8 cellular contexts compared by ENCODE assay signal in genomic region chr10:104339469-104340098, GRCh38. TPM values are rescaled to one million over a fixed set of nuclear protein-coding genes. Genes with fewer than 3 reads are reported as not detected.
DNase-seq lines count a peak whose midpoint lies in the region; ATAC-seq and FAIRE-seq lines count a peak whose summit lies in the region.

No MANE protein-coding gene starts in this region.

- H3K4me1 ChIP-seq in small intestine (ENCODE audit: control insufficient read depth in 2 of 2, insufficient read depth in 1 of 2, low read depth in 1 of 2, low read length in 1 of 2), result peaks cover 2 to 8% of the 10 kb centered on the region in 2 donors

- no peaks in the 10 kb centered on the region for H3K9me3 ChIP-seq in iPS-18c (ENCODE audit: control insufficient read depth, insufficient read depth, low read length)
- no peaks in the 10 kb centered on the region for H3K9me3 ChIP-seq in small intestine (ENCODE audit: control insufficient read depth, low read depth)

- H3K9me3 Mint-ChIP-seq in activated naive CD4-positive, alpha-beta T cell treated with anti-CD3 and anti-CD28 coated beads, Interleukin-2, amount 10 ng/mL, durations not matched to agents 7 days and 5 days, result no peaks in the 10 kb centered on the region

- no peak for DNase-seq in activated naive CD4-positive, alpha-beta T cell treated with anti-CD3 and anti-CD28 coated beads, Interleukin-2, amount 10 ng/mL, durations not matched to agents 7 days and 5 days
- DNase-seq in activated naive CD4-positive, alpha-beta T cell treated with anti-CD3 and anti-CD28 coated beads, Interleukin-2, amount 50 U/mL, for 16 hours, result no peak
- DNase-seq in small intestine (no peak), DMS79 treated with DMSO at 0.1 percent for 48 hours (lab: John Stamatoyannopoulos, UW) (no peak)

- H3K36me3 ChIP-seq in small intestine (ENCODE audit: control insufficient read depth in 2 of 2, insufficient read depth in 2 of 2, low read length in 2 of 2), result no peaks in the 10 kb centered on the region

- peak overlapping the region; percentile 82 for H3K4me3 Mint-ChIP-seq in activated naive CD4-positive, alpha-beta T cell treated with anti-CD3 and anti-CD28 coated beads, Interleukin-2, amount 10 ng/mL, durations not matched to agents 7 days and 5 days

- ATAC-seq in GM21423 (IDR thresholded peaks at IDR 0.05; ENCODE audit: unreplicated experiment) (no peak), HG03139 (IDR thresholded peaks at IDR 0.05; ENCODE audit: unreplicated experiment) (no peak)

- H3K27ac Mint-ChIP-seq in activated naive CD4-positive, alpha-beta T cell treated with anti-CD3 and anti-CD28 coated beads, Interleukin-2, amount 10 ng/mL, durations not matched to agents 7 days and 5 days, result peak overlapping the region; percentile 99

- FAIRE-seq in small intestine (lab: Jason Lieb, UNC), result no peak

- CTCF ChIA-PET in activated naive CD4-positive, alpha-beta T cell treated with anti-CD3 and anti-CD28 coated beads, Interleukin-2, amount 10 ng/mL, durations not matched to agents 7 days and 5 days (lab: Charles Lee), result interaction anchor here (1.0 to 7.3 kb wide), 6 partner anchors 8 to 65 kb away, joined by 3 to 52 read pairs (median 14); no protein-coding TSS in a partner anchor

- H3K27me3 ChIP-seq in small intestine (ENCODE audit: control insufficient read depth in 2 of 2, insufficient read depth in 2 of 2, low read length in 2 of 2), result no peaks in the 10 kb centered on the region

- 14 to 18% (median 15%) methylated on average over 11 of the region's 11 CpGs for WGBS in small intestine, 3 donors

- peaks cover 15% of the 10 kb centered on the region for H3K27me3 Mint-ChIP-seq in activated naive CD4-positive, alpha-beta T cell treated with anti-CD3 and anti-CD28 coated beads, Interleukin-2, amount 10 ng/mL, durations not matched to agents 7 days and 5 days

- H3K4me3 ChIP-seq in iPS-18c (ENCODE audit: insufficient read depth, low read depth, low read length) (peak overlapping the region; percentile 82; the same call in 1 of the 2 replicates), small intestine (ENCODE audit: low read depth in 1 of 2, low read length in 2 of 2) (peak overlapping the region in 1 of 2 donors; percentile 82)

- H3K4me1 Mint-ChIP-seq in activated naive CD4-positive, alpha-beta T cell treated with anti-CD3 and anti-CD28 coated beads, Interleukin-2, amount 10 ng/mL, durations not matched to agents 7 days and 5 days, result peaks cover 36% of the 10 kb centered on the region

- H3K36me3 Mint-ChIP-seq in activated naive CD4-positive, alpha-beta T cell treated with anti-CD3 and anti-CD28 coated beads, Interleukin-2, amount 10 ng/mL, durations not matched to agents 7 days and 5 days, result peaks cover 17% of the 10 kb centered on the region

- peak overlapping the region; percentile 75 for H3K27ac ChIP-seq in angular gyrus (ENCODE audit: low read depth, low read length)
- peak overlapping the region; percentile 34 to 96 for H3K27ac ChIP-seq in small intestine (ENCODE audit: low read depth in 1 of 2, low read length in 1 of 2)

RNA-seq across cellular contexts. Expression of gene ITPRIP, which starts 1.3 kb away (rescaled TPM):
- polyA plus RNA-seq in small intestine, result 1 to 10 TPM in 2 of 3 donors, under 1 TPM in 1; 0.67 to 10.0 (median 1.1) TPM

RNA-seq across cellular contexts. Expression of gene CFAP58, which starts 14.0 kb away (rescaled TPM):
- under 1 TPM in 2 of 3 donors, not detected in 1; 0.07 to 0.27 TPM for polyA plus RNA-seq in small intestine
